20 cellular contexts compared by ENCODE assay signal in the genomic region with DNA sequence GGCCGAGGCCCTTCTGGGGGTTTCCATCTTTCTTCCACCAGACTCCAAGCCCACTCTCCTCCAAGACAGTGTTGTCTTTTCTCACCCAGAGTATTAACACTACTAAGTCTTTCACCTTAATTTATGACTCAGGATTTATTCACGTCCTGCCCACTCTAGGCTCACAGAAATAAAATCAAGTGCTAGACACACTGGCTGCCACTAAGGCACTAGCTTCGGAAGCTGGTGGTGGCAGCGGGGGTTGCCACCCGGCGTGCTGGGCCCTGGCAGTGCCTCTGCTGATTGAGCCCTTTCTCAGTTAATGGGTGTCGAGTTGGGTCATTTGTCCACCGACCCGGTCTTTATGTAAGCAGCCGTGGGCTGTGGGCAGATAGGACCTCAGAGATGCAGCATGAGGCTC.
DNase-seq lines count a peak whose midpoint lies in the region; ATAC-seq, FAIRE-seq and TF ChIP-seq lines count a peak whose summit lies in the region.
"Had no signal": no experiment of that assay in that cellular context is flagged by ENCODE, and none has a peak within 500 bp of the region (broad histone marks: within the 10 kb centered on the region; RNA-seq: fewer than 3 reads in every experiment).

No MANE protein-coding gene starts in this region.

- TF ChIP-seq CTCF in PC-3 (conservative IDR thresholded peaks at IDR 0.05; ENCODE audit: low read depth, low read length) (no peak), bronchial epithelial cell (IDR thresholded peaks at IDR 0.05; ENCODE audit: insufficient read depth, low read length, severe bottlenecking) (no peak), nephron progenitor cell (IDR thresholded peaks at IDR 0.05) (no peak)

- peaks cover 31% of the 10 kb centered on the region for H3K4me1 Mint-ChIP-seq in nephron progenitor cell

- H3K9ac ChIP-seq in PC-3 (ENCODE audit: low read length) (no peak overlapping the region), trophoblast cell (ENCODE audit: low read length) (no peak overlapping the region)
- H3K9ac ChIP-seq: GM23248 had no signal

- H4K91ac ChIP-seq in trophoblast cell (ENCODE audit: low read depth, low read length) = no peak overlapping the region

- no peaks in the 10 kb centered on the region for H3K27me3 ChIP-seq in PC-3 (ENCODE audit: low read length)
- H3K27me3 ChIP-seq in bronchial epithelial cell (ENCODE audit: control insufficient read depth, insufficient read depth, low read length) = no peaks in the 10 kb centered on the region
- H3K27me3 ChIP-seq in trophoblast cell (ENCODE audit: insufficient read depth, low read length) = no peaks in the 10 kb centered on the region

- POLR2A ChIA-PET in PC-3 (lab: Charles Lee; ENCODE audit: unreplicated experiment) = no interaction called here

- H2AFZ ChIP-seq in PC-3 (ENCODE audit: low read length) (no peak overlapping the region), trophoblast cell (ENCODE audit: insufficient read depth, low read length, poor library complexity) (no peak overlapping the region)
- H2AFZ ChIP-seq: GM23248 had no signal

- no peaks in the 10 kb centered on the region for H3K79me2 ChIP-seq in PC-3 (ENCODE audit: low read length)
- H3K79me2 ChIP-seq in trophoblast cell (ENCODE audit: control insufficient read depth, insufficient read depth, low read length, poor library complexity) = no peaks in the 10 kb centered on the region

- H3K9me3 Mint-ChIP-seq in nephron progenitor cell = no peaks in the 10 kb centered on the region
- H3K9me3 Mint-ChIP-seq: CD4-positive, alpha-beta T cell had no signal

- WGBS in trophoblast cell (ENCODE audit: extremely low coverage, insufficient coverage, insufficient read length) = no CpG with 5 or more reads among the region's 10 CpGs

- no peak overlapping the region for H3K4me3 ChIP-seq in PC-3 (ENCODE audit: low read length)
- H3K4me3 ChIP-seq in bronchial epithelial cell (ENCODE audit: low read depth, low read length) = no peak overlapping the region
- no peak overlapping the region for H3K4me3 ChIP-seq in trophoblast cell (ENCODE audit: low read depth, low read length)
- H3K4me3 ChIP-seq: A549, GM23248 had no signal

- H3K27ac Mint-ChIP-seq in nephron progenitor cell = peak overlapping the region; percentile 90
- H3K27ac Mint-ChIP-seq: CD4-positive, alpha-beta T cell had no signal

- BruUV-seq in PC-3 (replicated peaks; lab: Mats Ljungman, UMichigan) = no TSS peak

- no peaks in the 10 kb centered on the region for H4K20me1 ChIP-seq in PC-3 (ENCODE audit: low read length)

- H3K4me1 ChIP-seq in PC-3 (ENCODE audit: insufficient read depth, low read length) (peaks cover 16% of the 10 kb centered on the region), trophoblast cell (ENCODE audit: control insufficient read depth in 1 of 2, insufficient read depth in 2 of 2, low read length in 2 of 2) (no peaks in the 10 kb centered on the region)

- H3F3A ChIP-seq in PC-3 (ENCODE audit: low read length, unreplicated experiment) = no peaks in the 10 kb centered on the region

- no peaks in the 10 kb centered on the region for H3K36me3 Mint-ChIP-seq in nephron progenitor cell (ENCODE audit: low read depth)

- CTCF ChIA-PET in PC-3 (lab: Charles Lee) = no interaction called here

- H3K27ac ChIP-seq in PC-3 (ENCODE audit: low read length) = no peak overlapping the region
- H3K27ac ChIP-seq in trophoblast cell (ENCODE audit: low read depth, low read length) = no peak overlapping the region
- H3K27ac ChIP-seq: C4-2B, GM23248, HL-60 had no signal

- no peak overlapping the region for H3K18ac ChIP-seq in trophoblast cell (ENCODE audit: low read length)

- peak; percentile 62; the same call in 1 of the 2 replicates for ATAC-seq in PC-3
- ATAC-seq: A549 had no signal

- H3K4ac ChIP-seq in trophoblast cell (ENCODE audit: low read depth, low read length) = no peak overlapping the region

- no peak overlapping the region for H3K4me3 Mint-ChIP-seq in nephron progenitor cell
- H3K4me3 Mint-ChIP-seq: CD4-positive, alpha-beta T cell had no signal

- intact Hi-C loops in PC-3 (cut with micrococcal nuclease) = no loop called here

- peaks cover 4% of the 10 kb centered on the region for H3K27me3 Mint-ChIP-seq in nephron progenitor cell (ENCODE audit: low read depth, poor library complexity)
- H3K27me3 Mint-ChIP-seq: CD4-positive, alpha-beta T cell had no signal

- H3K14ac ChIP-seq in trophoblast cell (ENCODE audit: low read length) = no peak overlapping the region

- no peaks in the 10 kb centered on the region for H3K9me2 ChIP-seq in PC-3 (replicated peaks; ENCODE audit: low read length)

- H4K8ac ChIP-seq in trophoblast cell (ENCODE audit: low read depth, low read length) = no peak overlapping the region

- H2AK5ac ChIP-seq in trophoblast cell (ENCODE audit: low read length) = no peak overlapping the region

- H2BK5ac ChIP-seq in trophoblast cell (ENCODE audit: low read depth, low read length, poor library complexity) = no peak overlapping the region

- no peaks in the 10 kb centered on the region for H3K36me3 ChIP-seq in PC-3 (ENCODE audit: low read depth, low read length)
- H3K36me3 ChIP-seq in bronchial epithelial cell (ENCODE audit: control insufficient read depth, insufficient read depth, low read length) = no peaks in the 10 kb centered on the region
- no peaks in the 10 kb centered on the region for H3K36me3 ChIP-seq in trophoblast cell (ENCODE audit: control insufficient read depth in 1 of 2, insufficient read depth in 2 of 2, low read length in 2 of 2)

- no peaks in the 10 kb centered on the region for H3K79me1 ChIP-seq in trophoblast cell (ENCODE audit: low read length)

- DNase-seq in PC-3 = peak; percentile 9
- peak; percentile 42 for DNase-seq in bronchial epithelial cell (ENCODE audit: low read depth)
- DNase-seq in nephron progenitor cell = no peak
- DNase-seq in A172 (ENCODE audit: low spot score) = no peak
- no peak for DNase-seq in trophoblast cell
- no peak for DNase-seq in activated CD4-positive, alpha-beta T cell treated with anti-CD3 and anti-CD28 coated beads for 1 hour
- no peak for DNase-seq in stimulated activated CD8-positive, alpha-beta memory T cell treated with anti-CD3 and anti-CD28 coated beads, Interleukin-4, amount 100 ng/mL, for 48 hours
- DNase-seq: AML-193; Caco-2; CD4-positive, alpha-beta T cell; GM23248; HCEC 1CT; IMR-90 had no signal

- no peak overlapping the region for H3K4me2 ChIP-seq in PC-3 (ENCODE audit: low read length)
- H3K4me2 ChIP-seq in trophoblast cell (ENCODE audit: low read length) = no peak overlapping the region
- H3K4me2 ChIP-seq: A549 had no signal

- H3K9me3 ChIP-seq in PC-3 (ENCODE audit: low read length) (no peaks in the 10 kb centered on the region), trophoblast cell (ENCODE audit: insufficient read depth, low read depth, low read length) (no peaks in the 10 kb centered on the region)
- H3K9me3 ChIP-seq: A549, Caco-2 had no signal

- no peak overlapping the region for H3K23ac ChIP-seq in trophoblast cell (ENCODE audit: low read length)

- H2BK12ac ChIP-seq in trophoblast cell (ENCODE audit: low read length) = no peak overlapping the region

- no peak overlapping the region for H4K12ac ChIP-seq in trophoblast cell (ENCODE audit: low read depth, low read length)

- no peak overlapping the region for H2BK120ac ChIP-seq in trophoblast cell (ENCODE audit: insufficient read depth, low read length, poor library complexity)

- FAIRE-seq in bronchial epithelial cell (lab: Jason Lieb, UNC) = no peak
- FAIRE-seq: A549, D721Med, GM12891, GM19239, HTR-8/SVneo had no signal

Comparison
In these comparisons a context has a peak if more than half of its experiments do, and no peak if none do; other contexts are left out.
1. DNase-seq: peak in PC-3 (single experiment) and bronchial epithelial cell (single experiment); none in nephron progenitor cell (single experiment), A172 (single experiment), trophoblast cell (0 of 2), activated CD4-positive, alpha-beta T cell treated with anti-CD3 and anti-CD28 coated beads for 1 hour (single experiment) and stimulated activated CD8-positive, alpha-beta memory T cell treated with anti-CD3 and anti-CD28 coated beads, Interleukin-4, amount 100 ng/mL, for 48 hours (single experiment).